13 cellular contexts compared by ENCODE assay signal in genomic region chr19:18809149-18809978, GRCh38. TPM values are rescaled to one million over a fixed set of nuclear protein-coding genes. Genes with fewer than 3 reads are reported as not detected.
DNase-seq lines count a peak whose midpoint lies in the region; ATAC-seq, FAIRE-seq and TF ChIP-seq lines count a peak whose summit lies in the region.
"Had no signal": no experiment of that assay in that cellular context is flagged by ENCODE, and none has a peak within 500 bp of the region (broad histone marks: within the 10 kb centered on the region; RNA-seq: fewer than 3 reads in every experiment).

No MANE protein-coding gene starts in this region.

- H3K4me3 Mint-ChIP-seq in activated naive CD8-positive, alpha-beta T cell treated with anti-CD3 and anti-CD28 coated beads, Interleukin-2, amount 10 ng/mL, durations not matched to agents 7 days and 5 days, result peak overlapping the region; percentile 20
- H3K4me3 Mint-ChIP-seq in activated naive CD8-positive, alpha-beta T cell treated with anti-CD3 and anti-CD28 coated beads for 36 hours, result no peak overlapping the region
- no peak overlapping the region for H3K4me3 Mint-ChIP-seq in type B pancreatic cell
- H3K4me3 Mint-ChIP-seq: activated CD4-positive, alpha-beta memory T cell treated with anti-CD3 and anti-CD28 coated beads, Interleukin-2, amount 10 ng/mL, durations not matched to agents 7 days and 5 days; H9 had no signal

- no peak for FAIRE-seq in urothelium cell line (lab: Jason Lieb, UNC)
- FAIRE-seq: A204.1 had no signal

- H3K27me3 Mint-ChIP-seq in activated naive CD8-positive, alpha-beta T cell treated with anti-CD3 and anti-CD28 coated beads, Interleukin-2, amount 10 ng/mL, durations not matched to agents 7 days and 5 days, result peaks cover 8% of the 10 kb centered on the region
- H3K27me3 Mint-ChIP-seq in activated naive CD8-positive, alpha-beta T cell treated with anti-CD3 and anti-CD28 coated beads for 36 hours, result peaks cover 12% of the 10 kb centered on the region
- peaks cover 7% of the 10 kb centered on the region for H3K27me3 Mint-ChIP-seq in type B pancreatic cell

- TF ChIP-seq POLR2A in breast epithelium (IDR thresholded peaks at IDR 0.05) (no peak), uterus (IDR thresholded peaks at IDR 0.05) (no peak)

- H3K4me3 ChIP-seq in breast epithelium (peak overlapping the region in 1 of 3 donors; percentile 25), lower lobe of right lung (no peak overlapping the region), uterus (no peak overlapping the region)

- H3K4me1 ChIP-seq in breast epithelium, result no peaks in the 10 kb centered on the region
- peaks cover 7% of the 10 kb centered on the region for H3K4me1 ChIP-seq in lower lobe of right lung
- no peaks in the 10 kb centered on the region for H3K4me1 ChIP-seq in uterus

- no peaks in the 10 kb centered on the region for H3K36me3 ChIP-seq in breast epithelium
- no peaks in the 10 kb centered on the region for H3K36me3 ChIP-seq in lower lobe of right lung
- H3K36me3 ChIP-seq in uterus, result no peaks in the 10 kb centered on the region

- H3K9me3 ChIP-seq in breast epithelium (no peaks in the 10 kb centered on the region), lower lobe of right lung (no peaks in the 10 kb centered on the region), uterus (no peaks in the 10 kb centered on the region)

- H3K27me3 ChIP-seq in breast epithelium (no peaks in the 10 kb centered on the region), lower lobe of right lung (ENCODE audit: low read depth) (no peaks in the 10 kb centered on the region), uterus (no peaks in the 10 kb centered on the region)

- intact Hi-C loops in breast epithelium (cut with DNase I; ENCODE audit: low total_unique reads), result no loop called here
- intact Hi-C loops in lower lobe of right lung (cut with DNase I), result no loop called here
- intact Hi-C loops in uterus (cut with DNase I; ENCODE audit: low total_unique reads), result no loop called here

- DNase-seq in activated naive CD8-positive, alpha-beta T cell treated with anti-CD3 and anti-CD28 coated beads, Interleukin-2, amount 10 ng/mL, durations not matched to agents 7 days and 5 days, result no peak
- no peak for DNase-seq in activated naive CD8-positive, alpha-beta T cell treated with anti-CD3 and anti-CD28 coated beads for 36 hours
- DNase-seq in breast epithelium (ENCODE audit: low spot score in 2 of 2) (peak in 1 of 2 donors; percentile 82), lower lobe of right lung (no peak), uterus (peak; percentile 83 to 90), urothelium cell line (ENCODE audit: low spot score) (no peak), type B pancreatic cell (ENCODE audit: extremely low spot score, unreplicated experiment) (no peak), NCI-H748 treated with DMSO at 0.1 percent for 48 hours (lab: John Stamatoyannopoulos, UW) (no peak)
- DNase-seq: activated CD4-positive, alpha-beta memory T cell treated with anti-CD3 and anti-CD28 coated beads, Interleukin-2, amount 10 ng/mL, durations not matched to agents 7 days and 5 days; H9; retina; stimulated activated naive CD8-positive, alpha-beta T cell treated with anti-CD3 and anti-CD28 coated beads, Interleukin-15, Interleukin-2, amounts not matched to agents 100 U/mL and 50 U/mL, for 24 hours had no signal

- H3K27ac Mint-ChIP-seq in activated naive CD8-positive, alpha-beta T cell treated with anti-CD3 and anti-CD28 coated beads, Interleukin-2, amount 10 ng/mL, durations not matched to agents 7 days and 5 days, result no peak overlapping the region
- no peak overlapping the region for H3K27ac Mint-ChIP-seq in activated naive CD8-positive, alpha-beta T cell treated with anti-CD3 and anti-CD28 coated beads for 36 hours
- H3K27ac Mint-ChIP-seq in type B pancreatic cell, result no peak overlapping the region
- H3K27ac Mint-ChIP-seq: activated CD4-positive, alpha-beta memory T cell treated with anti-CD3 and anti-CD28 coated beads, Interleukin-2, amount 10 ng/mL, durations not matched to agents 7 days and 5 days; H9 had no signal

- TF ChIP-seq CTCF in breast epithelium (IDR thresholded peaks at IDR 0.05) (no peak), lower lobe of right lung (IDR thresholded peaks at IDR 0.05) (no peak), uterus (IDR thresholded peaks at IDR 0.05) (peak in 1 of 4 experiments; percentile 10), type B pancreatic cell (conservative IDR thresholded peaks at IDR 0.05) (no peak)

- no peaks in the 10 kb centered on the region for H3K9me3 Mint-ChIP-seq in activated naive CD8-positive, alpha-beta T cell treated with anti-CD3 and anti-CD28 coated beads, Interleukin-2, amount 10 ng/mL, durations not matched to agents 7 days and 5 days
- no peaks in the 10 kb centered on the region for H3K9me3 Mint-ChIP-seq in activated naive CD8-positive, alpha-beta T cell treated with anti-CD3 and anti-CD28 coated beads for 36 hours
- no peaks in the 10 kb centered on the region for H3K9me3 Mint-ChIP-seq in type B pancreatic cell
- H3K9me3 Mint-ChIP-seq: activated CD4-positive, alpha-beta memory T cell treated with anti-CD3 and anti-CD28 coated beads, Interleukin-2, amount 10 ng/mL, durations not matched to agents 7 days and 5 days; H9 had no signal

- H3K27ac ChIP-seq in breast epithelium (peak overlapping the region; percentile 65 to 77), lower lobe of right lung (peak overlapping the region; percentile 2), uterus (peak overlapping the region; percentile 70 to 73)

- H3K4me1 Mint-ChIP-seq in activated naive CD8-positive, alpha-beta T cell treated with anti-CD3 and anti-CD28 coated beads, Interleukin-2, amount 10 ng/mL, durations not matched to agents 7 days and 5 days, result peaks cover 3% of the 10 kb centered on the region
- peaks cover 3% of the 10 kb centered on the region for H3K4me1 Mint-ChIP-seq in activated naive CD8-positive, alpha-beta T cell treated with anti-CD3 and anti-CD28 coated beads for 36 hours
- no peaks in the 10 kb centered on the region for H3K4me1 Mint-ChIP-seq in type B pancreatic cell (ENCODE audit: unreplicated experiment)
- H3K4me1 Mint-ChIP-seq: H9 had no signal

- POLR2A ChIA-PET in activated naive CD8-positive, alpha-beta T cell treated with anti-CD3 and anti-CD28 coated beads, Interleukin-2, amount 10 ng/mL, durations not matched to agents 7 days and 5 days (lab: Charles Lee), result no interaction called here

- no peak for ATAC-seq in activated naive CD8-positive, alpha-beta T cell treated with anti-CD3 and anti-CD28 coated beads, Interleukin-2, amount 10 ng/mL, durations not matched to agents 7 days and 5 days (ENCODE audit: low read depth)
- peak; percentile 84 to 87 for ATAC-seq in lower lobe of right lung
- ATAC-seq: stimulated activated naive CD8-positive, alpha-beta T cell treated with anti-CD3 and anti-CD28 coated beads, Interleukin-15, Interleukin-2, amounts not matched to agents 100 U/mL and 50 U/mL, for 24 hours had no signal

- no peaks in the 10 kb centered on the region for H3K36me3 Mint-ChIP-seq in activated naive CD8-positive, alpha-beta T cell treated with anti-CD3 and anti-CD28 coated beads, Interleukin-2, amount 10 ng/mL, durations not matched to agents 7 days and 5 days
- H3K36me3 Mint-ChIP-seq in activated naive CD8-positive, alpha-beta T cell treated with anti-CD3 and anti-CD28 coated beads for 36 hours, result no peaks in the 10 kb centered on the region
- H3K36me3 Mint-ChIP-seq in type B pancreatic cell, result no peaks in the 10 kb centered on the region

RNA-seq across cellular contexts. Expression of gene COMP, which starts 18.3 kb away (rescaled TPM):
- not detected for total RNA-seq in activated naive CD8-positive, alpha-beta T cell treated with anti-CD3 and anti-CD28 coated beads, Interleukin-2, amount 10 ng/mL, durations not matched to agents 7 days and 5 days
- not detected for total RNA-seq in activated naive CD8-positive, alpha-beta T cell treated with anti-CD3 and anti-CD28 coated beads for 36 hours
- total RNA-seq in breast epithelium (1 to 10 TPM; 1.0 to 4.9 (median 2.2) TPM), lower lobe of right lung (2.3 TPM), uterus (under 1 TPM in 1 of 4 donors, not detected in 3; 0.76 TPM), type B pancreatic cell (ENCODE audit: low replicate concordance) (0.12 and 0.43 TPM in 2 replicates)
- total RNA-seq: activated CD4-positive, alpha-beta memory T cell treated with anti-CD3 and anti-CD28 coated beads, Interleukin-2, amount 10 ng/mL, durations not matched to agents 7 days and 5 days had no signal

RNA-seq across cellular contexts. Expression of gene UPF1, which starts 22.4 kb away (rescaled TPM):
- 10 to 100 TPM; 90.4 to 93.2 TPM for total RNA-seq in activated naive CD8-positive, alpha-beta T cell treated with anti-CD3 and anti-CD28 coated beads, Interleukin-2, amount 10 ng/mL, durations not matched to agents 7 days and 5 days
- total RNA-seq in activated naive CD8-positive, alpha-beta T cell treated with anti-CD3 and anti-CD28 coated beads for 36 hours, result 10 to 100 TPM; 78.9 to 84.6 TPM
- total RNA-seq in breast epithelium (10 to 100 TPM; 59.8 to 83.6 (median 75.2) TPM), lower lobe of right lung (75.8 TPM), uterus (100 to 1,000 TPM in 1 of 4 donors, 10 to 100 TPM in 3; 17.9 to 105 (median 43.7) TPM), type B pancreatic cell (ENCODE audit: low replicate concordance) (72.1 and 76.5 TPM in 2 replicates)

Comparison
In these comparisons a context has a peak if more than half of its experiments do, and no peak if none do; other contexts are left out.
1. DNase-seq: peak in uterus (2 of 2); none in activated naive CD8-positive, alpha-beta T cell treated with anti-CD3 and anti-CD28 coated beads, Interleukin-2, amount 10 ng/mL, durations not matched to agents 7 days and 5 days (single experiment), activated naive CD8-positive, alpha-beta T cell treated with anti-CD3 and anti-CD28 coated beads for 36 hours (single experiment), lower lobe of right lung (single experiment), urothelium cell line (single experiment), type B pancreatic cell (single experiment) and NCI-H748 treated with DMSO at 0.1 percent for 48 hours (single experiment).
2. H3K27ac ChIP-seq: peak in every context shown above with its lines; median percentile 72 in uterus; 71 in breast epithelium; 2 in lower lobe of right lung.